In genomic region chrX:129981207-129981553, GRCh38 we compare ENCODE assay signal across 10 cellular contexts. TPM values are rescaled to one million over a fixed set of nuclear protein-coding genes. Genes with fewer than 3 reads are reported as not detected.
DNase-seq lines count a peak whose midpoint lies in the region; ATAC-seq and TF ChIP-seq lines count a peak whose summit lies in the region.
"Had no signal": no experiment of that assay in that cellular context is flagged by ENCODE, and none has a peak within 500 bp of the region (broad histone marks: within the 10 kb centered on the region; RNA-seq: fewer than 3 reads in every experiment).

No MANE protein-coding gene starts in this region.

- H3K23ac ChIP-seq in neuronal stem cell (ENCODE audit: low read depth, low read length, poor library complexity), result no peak overlapping the region

- intact Hi-C loops in CD4-positive, alpha-beta memory T cell (cut with micrococcal nuclease), result no loop called here

- H3K9me3 ChIP-seq in CD4-positive, alpha-beta memory T cell (ENCODE audit: control insufficient read depth in 1 of 2, low read length in 2 of 2), result no peaks in the 10 kb centered on the region
- no peaks in the 10 kb centered on the region for H3K9me3 ChIP-seq in endocrine pancreas (ENCODE audit: control insufficient read depth, low read length)
- no peaks in the 10 kb centered on the region for H3K9me3 ChIP-seq in neuronal stem cell (replicated peaks in 1 of 2; ENCODE audit: control insufficient read depth in 2 of 2, insufficient read depth in 1 of 2, low read depth in 1 of 2, low read length in 2 of 2)
- H3K9me3 ChIP-seq: lower lobe of right lung had no signal

- H3K9ac ChIP-seq in endocrine pancreas (ENCODE audit: control insufficient read depth, insufficient read depth, low read length) (peak overlapping the region; percentile 41), neuronal stem cell (ENCODE audit: low read depth, low read length, poor library complexity) (peak overlapping the region; percentile 21)

- no peak overlapping the region for H2BK120ac ChIP-seq in neuronal stem cell (ENCODE audit: low read depth, low read length)

- TF ChIP-seq EP300 in Ishikawa (IDR thresholded peaks at IDR 0.05; ENCODE audit: borderline replicate concordance), result no peak

- H2AFZ ChIP-seq in neuronal stem cell (ENCODE audit: low read length), result peak overlapping the region; percentile 84

- no peak overlapping the region for H4K91ac ChIP-seq in neuronal stem cell (ENCODE audit: low read depth, low read length, poor library complexity)

- no CpG with 5 or more reads among the region's 17 CpGs for WGBS in neuronal stem cell (ENCODE audit: extremely low coverage in 2 of 2, insufficient read length in 2 of 2, insufficient replicate concordance in 1 of 2), 2 donors

- no peak overlapping the region for H2BK12ac ChIP-seq in neuronal stem cell (ENCODE audit: low read length)

- peak overlapping the region; percentile 7 for H3K27ac ChIP-seq in CD4-positive, alpha-beta memory T cell (ENCODE audit: low read depth, low read length)
- no peak overlapping the region for H3K27ac ChIP-seq in neuronal stem cell (replicated peaks; ENCODE audit: low read length)

- peaks cover 7% of the 10 kb centered on the region for H3K4me1 ChIP-seq in CD4-positive, alpha-beta memory T cell (ENCODE audit: insufficient read depth, low read length)
- no peaks in the 10 kb centered on the region for H3K4me1 ChIP-seq in endocrine pancreas (ENCODE audit: control insufficient read depth, insufficient read depth, low read length)
- peaks cover 2 to 3% of the 10 kb centered on the region in 2 donors for H3K4me1 ChIP-seq in neuronal stem cell (ENCODE audit: control insufficient read depth in 2 of 2, insufficient read depth in 1 of 2, low read depth in 1 of 2, low read length in 2 of 2)
- H3K4me1 ChIP-seq: lower lobe of right lung had no signal

- no peak for TF ChIP-seq RAD21 in Ishikawa (IDR thresholded peaks at IDR 0.05; ENCODE audit: low read depth)

- no peak overlapping the region for H4K8ac ChIP-seq in neuronal stem cell (ENCODE audit: low read depth, low read length)

- no peak overlapping the region for H3K14ac ChIP-seq in neuronal stem cell (ENCODE audit: low read length)

- H3K4me1 Mint-ChIP-seq in CD4-positive, alpha-beta memory T cell, result peaks cover 10 to 27% (median 17%) of the 10 kb centered on the region in 4 donors
- peaks cover 15 to 19% of the 10 kb centered on the region in 2 donors for H3K4me1 Mint-ChIP-seq in effector memory CD8-positive, alpha-beta T cell (ENCODE audit: low read depth in 2 of 2)

- H3K4me3 ChIP-seq in CD4-positive, alpha-beta memory T cell (ENCODE audit: low read length in 2 of 2), result peak overlapping the region; percentile 29 to 43
- H3K4me3 ChIP-seq in endocrine pancreas (ENCODE audit: control insufficient read depth, insufficient read depth, low read length) (peak overlapping the region; percentile 34), neuronal stem cell (ENCODE audit: low read length in 2 of 2) (peak overlapping the region in 1 of 2 donors; percentile 88)
- H3K4me3 ChIP-seq: lower lobe of right lung had no signal

- H2BK15ac ChIP-seq in neuronal stem cell (ENCODE audit: low read length), result no peak overlapping the region

- POLR2A ChIA-PET in CD4-positive, alpha-beta memory T cell (lab: Charles Lee; ENCODE audit: partially characterized antibody), result interaction anchor here (0.6 to 1.3 kb wide), 7 partner anchors 11 to 190 kb away, joined by 3 to 7 read pairs (median 4); no protein-coding TSS in a partner anchor

- no peaks in the 10 kb centered on the region for H3K27me3 Mint-ChIP-seq in CD4-positive, alpha-beta memory T cell
- H3K27me3 Mint-ChIP-seq in effector memory CD8-positive, alpha-beta T cell, result no peaks in the 10 kb centered on the region

- no peak overlapping the region for H3K4ac ChIP-seq in neuronal stem cell (ENCODE audit: low read length)

- H3K36me3 Mint-ChIP-seq in CD4-positive, alpha-beta memory T cell, result peaks cover 0 to 3% of the 10 kb centered on the region in 2 donors
- peaks cover 6% of the 10 kb centered on the region for H3K36me3 Mint-ChIP-seq in effector memory CD8-positive, alpha-beta T cell (ENCODE audit: insufficient read depth)

- H3K9me3 Mint-ChIP-seq in CD4-positive, alpha-beta memory T cell, result no peaks in the 10 kb centered on the region
- no peaks in the 10 kb centered on the region for H3K9me3 Mint-ChIP-seq in effector memory CD8-positive, alpha-beta T cell

- ATAC-seq in HG02973 (IDR thresholded peaks at IDR 0.05; ENCODE audit: unreplicated experiment) (no peak), GM19035 (IDR thresholded peaks at IDR 0.05; ENCODE audit: unreplicated experiment) (no peak)
- ATAC-seq in effector memory CD8-positive, alpha-beta T cell (replicated peaks), result no peak

- peak overlapping the region; percentile 57 for H3K4me2 ChIP-seq in neuronal stem cell (ENCODE audit: insufficient read depth, low read length, poor library complexity, severe bottlenecking)

- no peak for DNase-seq in CD4-positive, alpha-beta memory T cell
- DNase-seq in neuronal stem cell (ENCODE audit: low spot score) (no peak), NCI-H345 (lab: John Stamatoyannopoulos, UW) (no peak)
- DNase-seq in effector memory CD8-positive, alpha-beta T cell, result no peak
- DNase-seq: stimulated activated CD4-positive, alpha-beta T cell treated with anti-CD3 and anti-CD28 coated beads, Interleukin-2, amount 100 ng/mL, for 48 hours had no signal

- H3K4me3 Mint-ChIP-seq in CD4-positive, alpha-beta memory T cell, result peak overlapping the region in 2 of 8 donors; percentile 86 to 91
- no peak overlapping the region for H3K4me3 Mint-ChIP-seq in effector memory CD8-positive, alpha-beta T cell

- CTCF ChIA-PET in CD4-positive, alpha-beta memory T cell (lab: Charles Lee; ENCODE audit: partially characterized antibody), result interaction anchor here (1.4 kb wide), 1 partner anchor 47 kb away, joined by 5 read pairs; no protein-coding TSS in a partner anchor

- H2AK5ac ChIP-seq in neuronal stem cell (ENCODE audit: low read depth, low read length), result no peak overlapping the region

- no peaks in the 10 kb centered on the region for H3K27me3 ChIP-seq in CD4-positive, alpha-beta memory T cell (ENCODE audit: insufficient read depth, low read length)
- H3K27me3 ChIP-seq in endocrine pancreas (ENCODE audit: control insufficient read depth, insufficient read depth, low read length), result no peaks in the 10 kb centered on the region
- H3K27me3 ChIP-seq in neuronal stem cell (ENCODE audit: control insufficient read depth in 3 of 3, insufficient read depth in 3 of 3, low read depth in 1 of 3, low read length in 3 of 3), result peaks cover 0 to 32% (median 0%) of the 10 kb centered on the region in 3 experiments

- peak overlapping the region; percentile 87 for H2BK5ac ChIP-seq in neuronal stem cell (ENCODE audit: low read length)

- H3K18ac ChIP-seq in neuronal stem cell (ENCODE audit: low read length), result peak overlapping the region; percentile 80

- no peaks in the 10 kb centered on the region for H3K79me1 ChIP-seq in neuronal stem cell (ENCODE audit: low read depth, low read length)

- peak overlapping the region in 6 of 7 donors; percentile 50 to 87 (median 58) for H3K27ac Mint-ChIP-seq in CD4-positive, alpha-beta memory T cell
- H3K27ac Mint-ChIP-seq in effector memory CD8-positive, alpha-beta T cell, result no peak overlapping the region

- H3K36me3 ChIP-seq in CD4-positive, alpha-beta memory T cell (ENCODE audit: insufficient read depth, low read length), result no peaks in the 10 kb centered on the region
- H3K36me3 ChIP-seq in endocrine pancreas (ENCODE audit: control insufficient read depth, insufficient read depth, low read length) (no peaks in the 10 kb centered on the region), neuronal stem cell (replicated peaks in 1 of 2; ENCODE audit: control insufficient read depth in 2 of 2, insufficient read depth in 2 of 2, low read length in 2 of 2) (no peaks in the 10 kb centered on the region)
- H3K36me3 ChIP-seq: lower lobe of right lung had no signal

TF ChIP-seq in Ishikawa, 13 proteins besides CTCF, POLR2A, EP300 and RAD21:
- TF ChIP-seq YY1 (IDR thresholded peaks at IDR 0.05; ENCODE audit: low read depth) (no peak), EGR1 (IDR thresholded peaks at IDR 0.05) (no peak), ZBTB7A (IDR thresholded peaks at IDR 0.05; ENCODE audit: low read depth) (peak; percentile 8; the same call in 1 of the 2 replicates), CEBPB (IDR thresholded peaks at IDR 0.05) (no peak), MAX (IDR thresholded peaks at IDR 0.05) (no peak), USF1 (IDR thresholded peaks at IDR 0.05) (no peak)

RNA-seq across cellular contexts. Expression of gene BCORL1, which starts 1.3 kb away (rescaled TPM):
- 10 to 100 TPM; 14.0 to 14.2 TPM for total RNA-seq in CD4-positive, alpha-beta memory T cell
- polyA plus RNA-seq in CD4-positive, alpha-beta memory T cell, result 1 to 10 TPM in 1 of 2 donors, under 1 TPM in 1; 0.09 to 4.5 TPM
- 18.2 TPM for polyA plus RNA-seq in neuronal stem cell (2013, experiment 1 of 2)
- 17.8 TPM for polyA plus RNA-seq in neuronal stem cell (2013, experiment 2 of 2)

Comparison
In these comparisons a context has a peak if more than half of its experiments do, and no peak if none do; other contexts are left out.
1. H3K27ac Mint-ChIP-seq: peak in CD4-positive, alpha-beta memory T cell (6 of 7); none in effector memory CD8-positive, alpha-beta T cell (0 of 2).